8 cellular contexts compared by ENCODE assay signal in genomic region chr9:34547960-34548603, GRCh38. TPM values are rescaled to one million over a fixed set of nuclear protein-coding genes. Genes with fewer than 3 reads are reported as not detected.
DNase-seq lines count a peak whose midpoint lies in the region; ATAC-seq, FAIRE-seq and TF ChIP-seq lines count a peak whose summit lies in the region.

No MANE protein-coding gene starts in this region.

- no peaks in the 10 kb centered on the region for H3K4me1 ChIP-seq in pancreas

- WGBS in pancreas, 2 donors, result 6 to 11% methylated on average over 13 of the region's 13 CpGs

- no peaks in the 10 kb centered on the region for H3K9me3 Mint-ChIP-seq in activated naive CD4-positive, alpha-beta T cell treated with anti-CD3 and anti-CD28 coated beads, Interleukin-2, amount 50 U/mL, for 72 hours

- no peak overlapping the region for H3K27ac ChIP-seq in pancreas

- no peaks in the 10 kb centered on the region for H3K27me3 ChIP-seq in pancreas

- intact Hi-C loops in head of caudate nucleus (cut with DNase I), result loop anchor here (2.0 to 5.0 kb wide), 2 partner anchors 43 to 46 kb away; no protein-coding TSS in a partner anchor
- intact Hi-C loops in pancreas (cut with DNase I), result loop anchor here in 2 of 3 donors (10.0 kb wide), 2 partner anchors 47 to 103 kb away; no protein-coding TSS in a partner anchor

- no peak overlapping the region for H3K27ac Mint-ChIP-seq in activated naive CD4-positive, alpha-beta T cell treated with anti-CD3 and anti-CD28 coated beads, Interleukin-2, amount 50 U/mL, for 72 hours

- FAIRE-seq in GM18507 (lab: Jason Lieb, UNC) (peak; percentile 50), pancreas (lab: Jason Lieb, UNC) (no peak)

- H3K9me3 ChIP-seq in pancreas, result no peaks in the 10 kb centered on the region

- TF ChIP-seq CTCF in AG09319 (IDR thresholded peaks at IDR 0.05; ENCODE audit: low read depth, low read length), result peak; percentile 97
- TF ChIP-seq CTCF in pancreas (IDR thresholded peaks at IDR 0.05), result peak; percentile 72 to 81 (median 77)

- H3K4me3 ChIP-seq in pancreas, result no peak overlapping the region

- no peaks in the 10 kb centered on the region for H3K36me3 ChIP-seq in pancreas

- no peaks in the 10 kb centered on the region for H3K36me3 Mint-ChIP-seq in activated naive CD4-positive, alpha-beta T cell treated with anti-CD3 and anti-CD28 coated beads, Interleukin-2, amount 50 U/mL, for 72 hours

- peak; percentile 55 to 68 for ATAC-seq in activated naive CD4-positive, alpha-beta T cell treated with anti-CD3 and anti-CD28 coated beads, Interleukin-2, amount 50 U/mL, for 72 hours
- ATAC-seq in pancreas (peak; percentile 96 to 98 (median 98)), HG03045 (IDR thresholded peaks at IDR 0.05; ENCODE audit: unreplicated experiment) (no peak), GM18519 (IDR thresholded peaks at IDR 0.05; ENCODE audit: low FRiP score, unreplicated experiment) (no peak)

- DNase-seq in AG09319 (ENCODE audit: extremely low read depth, low read depth) (no peak), GM18507 (ENCODE audit: extremely low spot score, insufficient read length, low read depth) (no peak), NCI-H82 (lab: John Stamatoyannopoulos, UW) (peak; percentile 78), head of caudate nucleus (peak; percentile 63 to 94 (median 85)), pancreas (peak; percentile 73 to 93 (median 87))
- DNase-seq in activated naive CD4-positive, alpha-beta T cell treated with anti-CD3 and anti-CD28 coated beads, Interleukin-2, amount 50 U/mL, for 72 hours (ENCODE audit: low spot score in 2 of 2), result peak in 1 of 2 donors; percentile 51

RNA-seq across cellular contexts. Expression of gene ENHO, which starts 25.3 kb away (rescaled TPM):
- under 1 TPM in 1 of 2 donors, not detected in 1; 0.31 TPM for total RNA-seq in activated naive CD4-positive, alpha-beta T cell treated with anti-CD3 and anti-CD28 coated beads, Interleukin-2, amount 50 U/mL, for 72 hours
- total RNA-seq in pancreas, result 1 to 10 TPM in 1 of 6 donors, under 1 TPM in 5; 0.24 to 1.1 (median 0.49) TPM
- polyA plus RNA-seq in pancreas, result 1 to 10 TPM; 1.7 to 4.3 TPM

RNA-seq across cellular contexts. Expression of gene CNTFR, which starts 41.4 kb away (rescaled TPM):
- under 1 TPM in 1 of 2 donors, not detected in 1; 0.34 TPM for total RNA-seq in activated naive CD4-positive, alpha-beta T cell treated with anti-CD3 and anti-CD28 coated beads, Interleukin-2, amount 50 U/mL, for 72 hours
- total RNA-seq in pancreas, result 1 to 10 TPM in 2 of 6 donors, under 1 TPM in 3, not detected in 1; 0.12 to 2.6 (median 0.31) TPM
- polyA plus RNA-seq in pancreas, result 1 to 10 TPM in 1 of 2 donors, under 1 TPM in 1; 0.87 to 2.5 TPM

Comparison
In these comparisons a context has a peak if more than half of its experiments do, and no peak if none do; other contexts are left out.
1. DNase-seq: peak in NCI-H82 (single experiment), head of caudate nucleus (42 of 42) and pancreas (6 of 6); none in AG09319 (single experiment) and GM18507 (single experiment).
2. ATAC-seq: peak in activated naive CD4-positive, alpha-beta T cell treated with anti-CD3 and anti-CD28 coated beads, Interleukin-2, amount 50 U/mL, for 72 hours (2 of 2) and pancreas (4 of 4); none in HG03045 (single experiment) and GM18519 (single experiment).